19 cellular contexts compared by ENCODE assay signal in genomic region chr6:57305112-57305511, GRCh38. TPM values are rescaled to one million over a fixed set of nuclear protein-coding genes. Genes with fewer than 3 reads are reported as not detected.
A peak's percentile ranks its signal among the peaks of the same experiment; 100 is the strongest.
DNase-seq lines count a peak whose midpoint lies in the region; ATAC-seq and TF ChIP-seq lines count a peak whose summit lies in the region.
"Had no signal": no experiment of that assay in that cellular context is flagged by ENCODE, and none has a peak within 500 bp of the region (broad histone marks: within the 10 kb centered on the region; RNA-seq: fewer than 3 reads in every experiment).

No MANE protein-coding gene starts in this region.

- H3K27ac ChIP-seq in body of pancreas = no peak overlapping the region
- peak overlapping the region; percentile 72 for H3K27ac ChIP-seq in left ventricle myocardium inferior (replicated peaks)
- peak overlapping the region in 2 of 4 donors; percentile 1 to 16 for H3K27ac ChIP-seq in gastrocnemius medialis
- H3K27ac ChIP-seq: psoas muscle had no signal

- no peaks in the 10 kb centered on the region for H3K27me3 ChIP-seq in body of pancreas
- H3K27me3 ChIP-seq in left ventricle myocardium inferior (ENCODE audit: low read depth) = peaks cover 13% of the 10 kb centered on the region
- H3K27me3 ChIP-seq in gastrocnemius medialis = no peaks in the 10 kb centered on the region

- in situ Hi-C loops in gastrocnemius medialis (cut with MboI; ENCODE audit: low sequenced_read_pairs in 4 of 4) = loop anchor here in 3 of 4 donors (10.0 to 25.0 kb wide), 3 partner anchors 80 to 218 kb away; partner anchors contain the start of genes ZNF451 (in 2 of the 3) and RAB23 (in 1 of the 3)

- 32 to 46% methylated on average over 3 of the region's 3 CpGs for WGBS in body of pancreas, 2 donors

- ATAC-seq in body of pancreas = peak; percentile 40
- peak; percentile 39 to 57 for ATAC-seq in gastrocnemius medialis
- ATAC-seq in HG03521 (IDR thresholded peaks at IDR 0.05; ENCODE audit: unreplicated experiment) = no peak
- no peak for ATAC-seq in GM21381 (IDR thresholded peaks at IDR 0.05; ENCODE audit: unreplicated experiment)
- no peak for ATAC-seq in GM18867 (IDR thresholded peaks at IDR 0.05; ENCODE audit: unreplicated experiment)
- ATAC-seq: mucosa of descending colon had no signal

- H3K4me1 ChIP-seq in body of pancreas (peaks cover 16% of the 10 kb centered on the region), left ventricle myocardium inferior (no peaks in the 10 kb centered on the region), gastrocnemius medialis (peaks cover 0 to 8% of the 10 kb centered on the region in 2 donors)
- H3K4me1 ChIP-seq: psoas muscle had no signal

- intact Hi-C loops in body of pancreas (cut with DNase I) = no loop called here
- intact Hi-C loops in left ventricle myocardium inferior (cut with micrococcal nuclease) = no loop called here
- intact Hi-C loops in gastrocnemius medialis (cut with DNase I; ENCODE audit: low total_unique reads) = no loop called here
- intact Hi-C loops in posterior vena cava (cut with DNase I) = no loop called here

- H3K4me3 ChIP-seq in body of pancreas (no peak overlapping the region), left ventricle myocardium inferior (no peak overlapping the region), gastrocnemius medialis (no peak overlapping the region)
- H3K4me3 ChIP-seq: HAP-1, mucosa of descending colon, psoas muscle had no signal

- DNase-seq in GM04504 (ENCODE audit: low read depth) (peak; percentile 66), body of pancreas (no peak), left ventricle myocardium inferior (no peak), gastrocnemius medialis (no peak), posterior vena cava (ENCODE audit: low spot score) (no peak)
- DNase-seq: activated CD4-positive, alpha-beta T cell treated with anti-CD3 and anti-CD28 coated beads for 48 hours; activated naive CD4-positive, alpha-beta T cell treated with anti-CD3 and anti-CD28 coated beads, Interleukin-2, amount 10 ng/mL, durations not matched to agents 7 days and 5 days; AML-193; central memory CD4-positive, alpha-beta T cell; hippocampal formation; mucosa of descending colon; NCI-H1105; psoas muscle; SHP77 treated with DMSO at 0.1 percent for 48 hours; trophoblast cell had no signal

- TF ChIP-seq POLR2A in body of pancreas (IDR thresholded peaks at IDR 0.05) = no peak
- TF ChIP-seq POLR2A in gastrocnemius medialis (IDR thresholded peaks at IDR 0.05) = no peak

- H3K9me3 ChIP-seq in body of pancreas (no peaks in the 10 kb centered on the region), left ventricle myocardium inferior (replicated peaks) (no peaks in the 10 kb centered on the region), gastrocnemius medialis (no peaks in the 10 kb centered on the region)
- H3K9me3 ChIP-seq: HAP-1, mucosa of descending colon, psoas muscle had no signal

- TF ChIP-seq CTCF in body of pancreas (IDR thresholded peaks at IDR 0.05) = no peak
- no peak for TF ChIP-seq CTCF in left ventricle myocardium inferior (IDR thresholded peaks at IDR 0.05; ENCODE audit: borderline replicate concordance)
- no peak for TF ChIP-seq CTCF in gastrocnemius medialis (IDR thresholded peaks at IDR 0.05 in 4 of 5, conservative IDR thresholded peaks at IDR 0.05 in 1 of 5)

- H3K36me3 ChIP-seq in body of pancreas (replicated peaks in 1 of 2; ENCODE audit: insufficient read depth in 1 of 2, low read depth in 2 of 2) = no peaks in the 10 kb centered on the region
- no peaks in the 10 kb centered on the region for H3K36me3 ChIP-seq in left ventricle myocardium inferior
- no peaks in the 10 kb centered on the region for H3K36me3 ChIP-seq in gastrocnemius medialis
- H3K36me3 ChIP-seq: HAP-1 had no signal

RNA-seq across cellular contexts. Expression of gene PRIM2, which starts 12.3 kb away (rescaled TPM):
- total RNA-seq in body of pancreas (1 to 10 TPM; 5.3 to 5.4 TPM), left ventricle myocardium inferior (3.2 TPM), gastrocnemius medialis (1 to 10 TPM; 1.9 to 4.8 (median 3.8) TPM), posterior vena cava (10 to 100 TPM; 10.8 to 12.8 TPM)

Comparison
In these comparisons a context has a peak if more than half of its experiments do, and no peak if none do; other contexts are left out.
1. ATAC-seq: peak in body of pancreas (single experiment) and gastrocnemius medialis (2 of 2); none in HG03521 (single experiment), GM21381 (single experiment) and GM18867 (single experiment).